Comparison of ENCODE assay signal across 9 cellular contexts in the genomic region with DNA sequence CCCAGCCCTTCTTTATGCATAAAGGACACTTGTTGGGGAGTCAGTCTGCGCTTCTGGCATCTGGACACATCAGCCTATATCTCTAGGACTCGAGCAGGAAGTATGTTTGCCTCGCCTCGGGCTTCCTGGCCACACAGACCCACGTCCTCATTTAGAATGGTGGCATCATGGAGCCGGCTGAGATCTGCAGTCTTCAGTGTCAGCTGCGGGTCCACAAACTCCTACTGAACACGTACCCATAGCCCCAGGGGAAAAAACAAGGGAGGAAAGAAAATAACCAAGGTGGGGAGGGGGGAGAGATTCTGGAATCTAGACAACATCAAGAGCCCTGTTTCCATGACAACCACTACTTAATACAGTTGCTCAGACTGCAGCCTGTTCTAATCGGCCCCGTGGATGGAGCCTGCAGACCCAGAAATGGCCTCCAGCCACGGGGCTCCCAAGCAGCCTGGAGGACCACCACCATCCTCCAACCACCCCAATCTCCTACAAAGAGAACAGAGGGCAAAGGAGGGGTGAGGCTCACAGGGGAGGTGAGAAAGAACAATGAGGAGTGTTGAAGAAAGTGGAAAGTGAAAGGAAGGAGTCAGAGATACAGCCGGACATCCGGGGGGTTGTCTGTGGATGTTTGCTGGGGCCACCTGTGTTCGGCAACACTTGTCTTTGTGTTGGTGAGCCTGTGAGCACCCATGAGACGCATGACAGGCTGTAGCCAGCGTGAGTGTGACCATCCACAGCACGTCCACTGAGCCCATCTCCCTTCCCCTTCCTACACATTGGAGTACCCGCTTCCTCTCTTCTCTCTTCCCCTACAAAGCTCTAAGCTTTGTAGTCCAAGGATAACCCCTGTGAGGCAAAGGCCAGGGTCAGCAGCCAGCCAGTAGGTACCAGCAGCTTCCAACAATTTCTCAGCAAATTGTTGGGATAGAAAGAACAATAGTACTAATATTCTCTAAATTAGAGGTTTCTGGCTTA.
DNase-seq lines count a peak whose midpoint lies in the region; ATAC-seq and TF ChIP-seq lines count a peak whose summit lies in the region.
"Had no signal": no experiment of that assay in that cellular context is flagged by ENCODE, and none has a peak within 500 bp of the region (broad histone marks: within the 10 kb centered on the region; RNA-seq: fewer than 3 reads in every experiment).

No MANE protein-coding gene starts in this region.

- H3K27me3 ChIP-seq in left ventricle myocardium inferior (ENCODE audit: low read depth) (no peaks in the 10 kb centered on the region), right atrium auricular region (no peaks in the 10 kb centered on the region), sigmoid colon (no peaks in the 10 kb centered on the region)

- peaks cover 72% of the 10 kb centered on the region for H3K4me1 ChIP-seq in left ventricle myocardium inferior
- H3K4me1 ChIP-seq in right atrium auricular region: peaks cover 0 to 37% of the 10 kb centered on the region in 2 donors
- peaks cover 0 to 11% (median 4%) of the 10 kb centered on the region in 4 donors for H3K4me1 ChIP-seq in sigmoid colon

- H3K27me3 Mint-ChIP-seq in chondrocyte (ENCODE audit: low read depth): no peaks in the 10 kb centered on the region

- TF ChIP-seq CTCF in left ventricle myocardium inferior (IDR thresholded peaks at IDR 0.05; ENCODE audit: borderline replicate concordance) (no peak), right atrium auricular region (IDR thresholded peaks at IDR 0.05) (no peak), chondrocyte (IDR thresholded peaks at IDR 0.05) (no peak), sigmoid colon (IDR thresholded peaks at IDR 0.05) (no peak), GM20000 (IDR thresholded peaks at IDR 0.05; ENCODE audit: extremely low read depth, missing control alignments) (no peak)

- H3K27ac ChIP-seq in left ventricle myocardium inferior (replicated peaks) (peak overlapping the region; percentile 46), right atrium auricular region (no peak overlapping the region), sigmoid colon (no peak overlapping the region)
- H3K27ac ChIP-seq: neutrophil had no signal

- no peak for ATAC-seq in GM21786 (IDR thresholded peaks at IDR 0.05; ENCODE audit: unreplicated experiment)

- 70 to 78% methylated on average over 18 of the region's 18 CpGs for WGBS in sigmoid colon, 2 donors

- H3K4me3 ChIP-seq in left ventricle myocardium inferior: peak overlapping the region; percentile 25
- no peak overlapping the region for H3K4me3 ChIP-seq in right atrium auricular region
- H3K4me3 ChIP-seq in sigmoid colon: no peak overlapping the region

- peak overlapping the region; percentile 28 for H3K4me3 Mint-ChIP-seq in chondrocyte (ENCODE audit: unreplicated experiment)

- H3K4me1 Mint-ChIP-seq in chondrocyte (ENCODE audit: low read depth): peaks cover 22% of the 10 kb centered on the region

- no peaks in the 10 kb centered on the region for H3K9me3 Mint-ChIP-seq in chondrocyte (ENCODE audit: low read depth)

- no peaks in the 10 kb centered on the region for H3K36me3 ChIP-seq in left ventricle myocardium inferior
- no peaks in the 10 kb centered on the region for H3K36me3 ChIP-seq in right atrium auricular region
- no peaks in the 10 kb centered on the region for H3K36me3 ChIP-seq in sigmoid colon
- H3K36me3 ChIP-seq: neutrophil had no signal

- intact Hi-C loops in left ventricle myocardium inferior (cut with micrococcal nuclease): no loop called here
- intact Hi-C loops in sigmoid colon (cut with DNase I): no loop called here

- H3K27ac Mint-ChIP-seq in chondrocyte (ENCODE audit: unreplicated experiment): no peak overlapping the region

- H3K36me3 Mint-ChIP-seq in chondrocyte (ENCODE audit: low read depth): no peaks in the 10 kb centered on the region

- no peak for TF ChIP-seq POLR2A in sigmoid colon (IDR thresholded peaks at IDR 0.05)

- no peak for TF ChIP-seq EP300 in sigmoid colon (IDR thresholded peaks at IDR 0.05)

- H3K9me3 ChIP-seq in left ventricle myocardium inferior (replicated peaks) (no peaks in the 10 kb centered on the region), right atrium auricular region (no peaks in the 10 kb centered on the region), sigmoid colon (no peaks in the 10 kb centered on the region)
- H3K9me3 ChIP-seq: neutrophil had no signal

- DNase-seq in left ventricle myocardium inferior (no peak), right atrium auricular region (ENCODE audit: low spot score) (no peak), RPMI7951 (ENCODE audit: low read depth) (peak; percentile 69), chondrocyte (ENCODE audit: low spot score) (no peak), DMS114 treated with DMSO at 0.1 percent for 48 hours (lab: John Stamatoyannopoulos, UW; ENCODE audit: unreplicated experiment) (no peak), sigmoid colon (no peak), GM20000 (ENCODE audit: low spot score) (no peak)
